ENCODE assay signal across 8 cellular contexts in genomic region chr6:95576621-95577316, GRCh38. TPM values are rescaled to one million over a fixed set of nuclear protein-coding genes. Genes with fewer than 3 reads are reported as not detected.
A peak's percentile ranks its signal among the peaks of the same experiment; 100 is the strongest.
DNase-seq lines count a peak whose midpoint lies in the region; ATAC-seq and TF ChIP-seq lines count a peak whose summit lies in the region.

No MANE protein-coding gene starts in this region.

- peaks cover 14% of the 10 kb centered on the region for H3K4me1 ChIP-seq in HUES6 (ENCODE audit: control insufficient read depth, insufficient read depth, low read length)
- H3K4me1 ChIP-seq in psoas muscle: peaks cover 18% of the 10 kb centered on the region

- H3K4me3 Mint-ChIP-seq in activated B cell treated with CpG ODN at 0.5 μM for 24 hours: peak overlapping the region; percentile 98

- H3K27me3 Mint-ChIP-seq in activated B cell treated with CpG ODN at 0.5 μM for 24 hours: no peaks in the 10 kb centered on the region

- no peaks in the 10 kb centered on the region for H3K27me3 ChIP-seq in HUES6 (ENCODE audit: control insufficient read depth, insufficient read depth, low read length)
- H3K27me3 ChIP-seq in psoas muscle (ENCODE audit: insufficient read depth in 3 of 3, low read length in 2 of 3): no peaks in the 10 kb centered on the region

- H3K9me3 Mint-ChIP-seq in activated B cell treated with CpG ODN at 0.5 μM for 24 hours: no peaks in the 10 kb centered on the region

- TF ChIP-seq CTCF in activated B cell treated with CpG ODN at 0.5 μM for 24 hours (IDR thresholded peaks at IDR 0.05) (no peak), psoas muscle (IDR thresholded peaks at IDR 0.05) (no peak), GM10248 (IDR thresholded peaks at IDR 0.05; ENCODE audit: control extremely low read depth, extremely low read depth, low read depth, missing control alignments) (no peak)

- POLR2A ChIA-PET in activated B cell treated with CpG ODN at 0.5 μM for 24 hours (lab: Charles Lee) (interaction anchor here (1.0 kb wide), 2 partner anchors 10 to 945 kb away, joined by 4 to 6 read pairs; partner anchors contain the start of gene UFL1), GM10248 (lab: Yijun Ruan, JAX) (interaction anchor here (0.8 kb wide), 1 partner anchor 10 kb away, joined by 3 read pairs; no protein-coding TSS in a partner anchor)

- H3K27ac ChIP-seq in HUES6 (ENCODE audit: low read depth, low read length) (peak overlapping the region; percentile 78), psoas muscle (peak overlapping the region; percentile 88)

- H3K9me3 ChIP-seq in HUES6 (ENCODE audit: control insufficient read depth, insufficient read depth, low read depth, low read length): no peaks in the 10 kb centered on the region; the same call in 1 of the 2 replicates
- no peaks in the 10 kb centered on the region for H3K9me3 ChIP-seq in psoas muscle

- H3K4me3 ChIP-seq in HUES6 (ENCODE audit: low read depth, low read length) (peak overlapping the region; percentile 82), psoas muscle (peak overlapping the region; percentile 84)

- peak; percentile 26 for ATAC-seq in GM19455 (IDR thresholded peaks at IDR 0.05; ENCODE audit: unreplicated experiment)
- no peak for ATAC-seq in activated B cell treated with CpG ODN at 0.5 μM for 24 hours (ENCODE audit: low read depth)
- peak in 1 of 4 donors; percentile 19 for ATAC-seq in psoas muscle

- 1 to 3% (median 1%) methylated on average over 4 of the region's 4 CpGs for whole genome bisulfite sequencing in psoas muscle, 3 donors

- DNase-seq in DMS153 treated with DMSO at 0.1 percent for 48 hours (lab: John Stamatoyannopoulos, UW; ENCODE audit: unreplicated experiment): peak; percentile 17
- DNase-seq in activated B cell treated with CpG ODN at 0.5 μM for 24 hours: no peak
- peak; percentile 25 for DNase-seq in glomerular visceral epithelial cell (ENCODE audit: extremely low spot score)
- no peak for DNase-seq in psoas muscle
- DNase-seq in GM10248 (ENCODE audit: extremely low spot score): no peak
- no peak for DNase-seq in NCI-H510A (lab: John Stamatoyannopoulos, UW)

- H3K9ac ChIP-seq in HUES6 (ENCODE audit: low read length): peak overlapping the region; percentile 78

- no peaks in the 10 kb centered on the region for H3K36me3 ChIP-seq in HUES6 (ENCODE audit: control insufficient read depth, insufficient read depth, low read length)
- no peaks in the 10 kb centered on the region for H3K36me3 ChIP-seq in psoas muscle (ENCODE audit: insufficient read depth in 1 of 2, low read depth in 1 of 2)

- H3K36me3 Mint-ChIP-seq in activated B cell treated with CpG ODN at 0.5 μM for 24 hours (ENCODE audit: low read depth): peaks cover 8% of the 10 kb centered on the region

- intact Hi-C loops in activated B cell treated with CpG ODN at 0.5 μM for 24 hours (cut with micrococcal nuclease): loop anchor here (1.0 to 5.0 kb wide), 4 partner anchors 945 to 1706 kb away; partner anchors contain the start of genes KLHL32, MMS22L, NDUFAF4 and UFL1
- intact Hi-C loops in psoas muscle (cut with DNase I): no loop called here

- CTCF ChIA-PET in activated B cell treated with CpG ODN at 0.5 μM for 24 hours (lab: Charles Lee) (no interaction called here), GM10248 (lab: Yijun Ruan, JAX) (interaction anchor here (0.9 kb wide), 1 partner anchor 23 kb away, joined by 3 read pairs; no protein-coding TSS in a partner anchor)

- H3K4me1 Mint-ChIP-seq in activated B cell treated with CpG ODN at 0.5 μM for 24 hours: peaks cover 33% of the 10 kb centered on the region

- H3K27ac Mint-ChIP-seq in activated B cell treated with CpG ODN at 0.5 μM for 24 hours: peak overlapping the region; percentile 98

RNA-seq across cellular contexts. Expression of gene MANEA, which starts 0.6 kb away (rescaled TPM):
- 5.0 and 7.5 TPM in 2 replicates for total RNA-seq in activated B cell treated with CpG ODN at 0.5 μM for 24 hours
- total RNA-seq in psoas muscle: 1 to 10 TPM; 2.5 to 3.7 (median 2.7) TPM
- 1 to 10 TPM; 1.0 to 2.7 (median 1.9) TPM for polyA plus RNA-seq in psoas muscle

Comparison
In these comparisons a context has a peak if more than half of its experiments do, and no peak if none do; other contexts are left out.
1. DNase-seq: peak in DMS153 treated with DMSO at 0.1 percent for 48 hours (single experiment) and glomerular visceral epithelial cell (single experiment); none in activated B cell treated with CpG ODN at 0.5 μM for 24 hours (single experiment), psoas muscle (0 of 2), GM10248 (single experiment) and NCI-H510A (single experiment).